16 cellular contexts compared by ENCODE assay signal in genomic region chr5:6760003-6760402, GRCh38. TPM values are rescaled to one million over a fixed set of nuclear protein-coding genes. Genes with fewer than 3 reads are reported as not detected.
DNase-seq lines count a peak whose midpoint lies in the region; ATAC-seq and TF ChIP-seq lines count a peak whose summit lies in the region.
"Had no signal": no experiment of that assay in that cellular context is flagged by ENCODE, and none has a peak within 500 bp of the region (broad histone marks: within the 10 kb centered on the region; RNA-seq: fewer than 3 reads in every experiment).

No MANE protein-coding gene starts in this region.

- no peak for TF ChIP-seq CTCF in nephron progenitor cell (IDR thresholded peaks at IDR 0.05)

- no peak for ATAC-seq in T-helper 17 cell
- ATAC-seq in GM18867 (IDR thresholded peaks at IDR 0.05; ENCODE audit: unreplicated experiment), result no peak
- ATAC-seq in GM18511 (IDR thresholded peaks at IDR 0.05; ENCODE audit: unreplicated experiment), result no peak

- peak overlapping the region; percentile 19 for H3K27ac Mint-ChIP-seq in T-helper 17 cell
- H3K27ac Mint-ChIP-seq in nephron progenitor cell, result peak overlapping the region; percentile 77
- no peak overlapping the region for H3K27ac Mint-ChIP-seq in activated T-cell treated with anti-CD3 and anti-CD28 coated beads, Interleukin-2, amount 50 U/mL, for 24 hours
- H3K27ac Mint-ChIP-seq: B cell; CD4-positive, alpha-beta T cell had no signal

- H3K27me3 Mint-ChIP-seq in T-helper 17 cell, result no peaks in the 10 kb centered on the region
- no peaks in the 10 kb centered on the region for H3K27me3 Mint-ChIP-seq in nephron progenitor cell (ENCODE audit: low read depth, poor library complexity)
- H3K27me3 Mint-ChIP-seq in activated T-cell treated with anti-CD3 and anti-CD28 coated beads, Interleukin-2, amount 50 U/mL, for 24 hours, result no peaks in the 10 kb centered on the region
- H3K27me3 Mint-ChIP-seq: B cell; CD4-positive, alpha-beta T cell had no signal

- CTCF ChIA-PET in HEK293T (lab: Yijun Ruan, JAX), result interaction anchor here (1.2 kb wide), 1 partner anchor 9 kb away, joined by 3 read pairs; no protein-coding TSS in a partner anchor

- no peak overlapping the region for H3K4me3 Mint-ChIP-seq in T-helper 17 cell
- no peak overlapping the region for H3K4me3 Mint-ChIP-seq in nephron progenitor cell
- no peak overlapping the region for H3K4me3 Mint-ChIP-seq in activated T-cell treated with anti-CD3 and anti-CD28 coated beads, Interleukin-2, amount 50 U/mL, for 24 hours
- H3K4me3 Mint-ChIP-seq: B cell; CD4-positive, alpha-beta T cell had no signal

- H3K4me1 Mint-ChIP-seq in T-helper 17 cell (no peaks in the 10 kb centered on the region), nephron progenitor cell (no peaks in the 10 kb centered on the region)
- no peaks in the 10 kb centered on the region for H3K4me1 Mint-ChIP-seq in activated T-cell treated with anti-CD3 and anti-CD28 coated beads, Interleukin-2, amount 50 U/mL, for 24 hours (ENCODE audit: low read depth)
- H3K4me1 Mint-ChIP-seq: B cell had no signal

- H3K36me3 Mint-ChIP-seq in T-helper 17 cell (ENCODE audit: low read depth) (peaks cover 2% of the 10 kb centered on the region), nephron progenitor cell (ENCODE audit: low read depth) (peaks cover 37% of the 10 kb centered on the region)
- H3K36me3 Mint-ChIP-seq in activated T-cell treated with anti-CD3 and anti-CD28 coated beads, Interleukin-2, amount 50 U/mL, for 24 hours (ENCODE audit: low read depth), result peaks cover 35% of the 10 kb centered on the region

- H3K9me3 Mint-ChIP-seq in nephron progenitor cell, result no peaks in the 10 kb centered on the region
- peaks cover 2% of the 10 kb centered on the region for H3K9me3 Mint-ChIP-seq in activated T-cell treated with anti-CD3 and anti-CD28 coated beads, Interleukin-2, amount 50 U/mL, for 24 hours
- H3K9me3 Mint-ChIP-seq: CD4-positive, alpha-beta T cell had no signal

- peak; percentile 24 for DNase-seq in activated effector memory CD4-positive, alpha-beta T cell treated with anti-CD3 and anti-CD28 coated beads, Interleukin-2, amount 50 U/mL, for 16 hours
- DNase-seq in activated effector memory CD4-positive, alpha-beta T cell treated with Interleukin-2 at 50 U/mL for 16 hours, result no peak
- DNase-seq in T-helper 17 cell (no peak), nephron progenitor cell (no peak), HEK293T (ENCODE audit: extremely low spot score) (no peak)
- DNase-seq in activated T-cell treated with anti-CD3 and anti-CD28 coated beads, Interleukin-2, amount 50 U/mL, for 24 hours, result no peak
- DNase-seq: CD4-positive, alpha-beta T cell; GF-D8; MV-4-11; NCI-H187; NCI-H526 had no signal

- POLR2A ChIA-PET in HEK293T (lab: Yijun Ruan, JAX), result no interaction called here

- no peaks in the 10 kb centered on the region for H3K9me3 ChIP-seq in T-helper 17 cell (ENCODE audit: control insufficient read depth, low read length, poor library complexity, severe bottlenecking)
- H3K9me3 ChIP-seq: HAP-1, SJSA1 had no signal

TF ChIP-seq in HEK293T, 16 proteins besides CTCF, POLR2A, EP300 and RAD21:
- TF ChIP-seq PKNOX1 (IDR thresholded peaks at IDR 0.05), result no peak
- TF ChIP-seq SUZ12 (IDR thresholded peaks at IDR 0.05), result no peak
- no peak for TF ChIP-seq ZNF384 (IDR thresholded peaks at IDR 0.05)
- TF ChIP-seq FOXA1 (IDR thresholded peaks at IDR 0.05), result no peak
- TF ChIP-seq FOXK2 (IDR thresholded peaks at IDR 0.05), result no peak
- no peak for TF ChIP-seq SP1 (IDR thresholded peaks at IDR 0.05)
- no peak for TF ChIP-seq L3MBTL2 (conservative IDR thresholded peaks at IDR 0.05)
- TF ChIP-seq CTBP1 (IDR thresholded peaks at IDR 0.05; ENCODE audit: borderline replicate concordance), result no peak
- no peak for TF ChIP-seq ARNT (IDR thresholded peaks at IDR 0.05)
- no peak for TF ChIP-seq ELF4 (IDR thresholded peaks at IDR 0.05)
TF ChIP-seq in HEK293T: peak in this region for 0.

RNA-seq across cellular contexts. Expression of gene TENT4A, which starts 46.8 kb away (rescaled TPM):
- 10 to 100 TPM; 54.7 to 59.4 TPM for total RNA-seq in T-helper 17 cell
